6 cellular contexts compared by ENCODE assay signal in genomic region chr11:65539401-65540289, GRCh38. TPM values are rescaled to one million over a fixed set of nuclear protein-coding genes. Genes with fewer than 3 reads are reported as not detected.
DNase-seq lines count a peak whose midpoint lies in the region; ATAC-seq, FAIRE-seq and TF ChIP-seq lines count a peak whose summit lies in the region.

No MANE protein-coding gene starts in this region.

- H3K9ac ChIP-seq in mesendoderm (ENCODE audit: low read length): peak overlapping the region; percentile 49

- peak overlapping the region; percentile 55 for H3K27ac Mint-ChIP-seq in activated T-helper 2 cell treated with anti-CD3 and anti-CD28 coated beads, Interferon-gamma antibody, Interleukin-2, Interleukin-4, amounts not matched to agents 10 μg/mL and 5 μg/mL and 100 μg/mL, durations not matched to agents 14 hours and 24 hours and 36 hours

- H3K79me1 ChIP-seq in mesendoderm (ENCODE audit: low read length): no peaks in the 10 kb centered on the region

- peak overlapping the region; percentile 81 for H3K4me3 Mint-ChIP-seq in activated T-helper 2 cell treated with anti-CD3 and anti-CD28 coated beads, Interferon-gamma antibody, Interleukin-2, Interleukin-4, amounts not matched to agents 10 μg/mL and 5 μg/mL and 100 μg/mL, durations not matched to agents 14 hours and 24 hours and 36 hours (ENCODE audit: low read depth)

- no peak overlapping the region for H4K8ac ChIP-seq in mesendoderm (ENCODE audit: low read depth, low read length)

- no peak overlapping the region for H2AK5ac ChIP-seq in mesendoderm (ENCODE audit: low read length)

- no peaks in the 10 kb centered on the region for H3K79me2 ChIP-seq in mesendoderm (ENCODE audit: control insufficient read depth, insufficient read depth, low read length)

- H2BK15ac ChIP-seq in mesendoderm (replicated peaks; ENCODE audit: low read depth): no peak overlapping the region

- peak overlapping the region; percentile 67 for H3K56ac ChIP-seq in mesendoderm (ENCODE audit: low read length)

- no peak overlapping the region for H2BK120ac ChIP-seq in mesendoderm (ENCODE audit: low read depth, low read length)

- H3K4ac ChIP-seq in mesendoderm (ENCODE audit: low read depth, low read length): no peak overlapping the region

- ATAC-seq in HG02973 (IDR thresholded peaks at IDR 0.05; ENCODE audit: unreplicated experiment): peak; percentile 38

- no peak overlapping the region for H2BK5ac ChIP-seq in mesendoderm (ENCODE audit: low read length)

- peaks cover 11% of the 10 kb centered on the region for H3K4me1 Mint-ChIP-seq in activated T-helper 2 cell treated with anti-CD3 and anti-CD28 coated beads, Interferon-gamma antibody, Interleukin-2, Interleukin-4, amounts not matched to agents 10 μg/mL and 5 μg/mL and 100 μg/mL, durations not matched to agents 14 hours and 24 hours and 36 hours (ENCODE audit: low read depth)

- peak overlapping the region; percentile 98 for H3K4me2 ChIP-seq in mesendoderm (ENCODE audit: low read length)

- H3K27me3 ChIP-seq in mesendoderm (ENCODE audit: insufficient read depth, low read length, poor library complexity): no peaks in the 10 kb centered on the region

- H3K23ac ChIP-seq in mesendoderm (ENCODE audit: low read length): peak overlapping the region; percentile 89

- H3K27me3 Mint-ChIP-seq in activated T-helper 2 cell treated with anti-CD3 and anti-CD28 coated beads, Interferon-gamma antibody, Interleukin-2, Interleukin-4, amounts not matched to agents 10 μg/mL and 5 μg/mL and 100 μg/mL, durations not matched to agents 14 hours and 24 hours and 36 hours (ENCODE audit: low read depth): no peaks in the 10 kb centered on the region

- no peaks in the 10 kb centered on the region for H3K9me3 Mint-ChIP-seq in activated T-helper 2 cell treated with anti-CD3 and anti-CD28 coated beads, Interferon-gamma antibody, Interleukin-2, Interleukin-4, amounts not matched to agents 10 μg/mL and 5 μg/mL and 100 μg/mL, durations not matched to agents 14 hours and 24 hours and 36 hours

- H3K4me1 ChIP-seq in mesendoderm (ENCODE audit: control insufficient read depth, low read depth, low read length): peaks cover 3% of the 10 kb centered on the region

- intact Hi-C loops in activated T-helper 2 cell treated with anti-CD3 and anti-CD28 coated beads, Interferon-gamma antibody, Interleukin-2, Interleukin-4, amounts not matched to agents 10 μg/mL and 5 μg/mL and 100 μg/mL, durations not matched to agents 14 hours and 24 hours and 36 hours (cut with micrococcal nuclease): loop anchor here (1.0 to 2.0 kb wide), 4 partner anchors 15 to 75 kb away; partner anchors contain the start of genes MAP3K11, PCNX3, SCYL1 and ZNRD2

- peaks cover 43% of the 10 kb centered on the region for H3K36me3 Mint-ChIP-seq in activated T-helper 2 cell treated with anti-CD3 and anti-CD28 coated beads, Interferon-gamma antibody, Interleukin-2, Interleukin-4, amounts not matched to agents 10 μg/mL and 5 μg/mL and 100 μg/mL, durations not matched to agents 14 hours and 24 hours and 36 hours (ENCODE audit: low read depth)

- FAIRE-seq in GM12891 (lab: Jason Lieb, UNC): no peak

- peaks cover 4% of the 10 kb centered on the region for H3K36me3 ChIP-seq in mesendoderm (ENCODE audit: control insufficient read depth, insufficient read depth, low read length)

- no peak overlapping the region for H3K18ac ChIP-seq in mesendoderm (ENCODE audit: low read length)

- peak; percentile 89 for DNase-seq in GM12891 (ENCODE audit: insufficient read length, low spot score)
- no peak for DNase-seq in activated T-helper 2 cell treated with anti-CD3 and anti-CD28 coated beads, Interferon-gamma antibody, Interleukin-2, Interleukin-4, amounts not matched to agents 10 μg/mL and 5 μg/mL and 100 μg/mL, durations not matched to agents 14 hours and 24 hours and 36 hours (ENCODE audit: low spot score)
- DNase-seq in mesendoderm: peak; percentile 57
- no peak for DNase-seq in NCI-H1417 treated with DMSO at 0.1 percent for 48 hours (lab: John Stamatoyannopoulos, UW)
- DNase-seq in superior temporal gyrus (ENCODE audit: extremely low spot score): no peak

- H3K27ac ChIP-seq in mesendoderm (ENCODE audit: low read depth, low read length): no peak overlapping the region

- H4K5ac ChIP-seq in mesendoderm (ENCODE audit: low read length): no peak overlapping the region

- H3K4me3 ChIP-seq in mesendoderm (ENCODE audit: low read length): no peak overlapping the region

- TF ChIP-seq POLR2A in GM12891 (IDR thresholded peaks at IDR 0.05; ENCODE audit: low read depth, low read length): no peak

- WGBS in mesendoderm (ENCODE audit: extremely low coverage, insufficient coverage, low lambda C conversion rate): no CpG with 5 or more reads among the region's 90 CpGs

TF ChIP-seq in GM12891, 5 proteins besides CTCF, POLR2A, EP300 and RAD21:
- no peak for TF ChIP-seq POLR2AphosphoS5 (IDR thresholded peaks at IDR 0.05; ENCODE audit: low read depth, low read length)
- no peak for TF ChIP-seq TAF1 (IDR thresholded peaks at IDR 0.05; ENCODE audit: low read depth, low read length)
- no peak for TF ChIP-seq POU2F2 (IDR thresholded peaks at IDR 0.05; ENCODE audit: low read depth, low read length)
- TF ChIP-seq SPI1 (IDR thresholded peaks at IDR 0.05; ENCODE audit: low read depth, low read length): no peak
- no peak for TF ChIP-seq PAX5 (IDR thresholded peaks at IDR 0.05; ENCODE audit: insufficient read depth, low read length, severe bottlenecking)

RNA-seq across cellular contexts. Expression of gene SCYL1, which starts 14.8 kb away (rescaled TPM):
- 33.4 TPM for polyA plus RNA-seq in GM12891 (2012; ENCODE audit: low read depth, missing spikeins)
- total RNA-seq in activated T-helper 2 cell treated with anti-CD3 and anti-CD28 coated beads, Interferon-gamma antibody, Interleukin-2, Interleukin-4, amounts not matched to agents 10 μg/mL and 5 μg/mL and 100 μg/mL, durations not matched to agents 14 hours and 24 hours and 36 hours: 94.4 and 95.8 TPM in 2 replicates
- polyA plus RNA-seq in mesendoderm (2013, experiment 1 of 2): 50.0 TPM
- polyA plus RNA-seq in mesendoderm (2013, experiment 2 of 2): 51.8 TPM

RNA-seq across cellular contexts. Expression of gene LTBP3, which starts 18.5 kb away (rescaled TPM):
- 14.6 TPM for polyA plus RNA-seq in GM12891 (2012; ENCODE audit: low read depth, missing spikeins)
- 85.3 and 86.4 TPM in 2 replicates for total RNA-seq in activated T-helper 2 cell treated with anti-CD3 and anti-CD28 coated beads, Interferon-gamma antibody, Interleukin-2, Interleukin-4, amounts not matched to agents 10 μg/mL and 5 μg/mL and 100 μg/mL, durations not matched to agents 14 hours and 24 hours and 36 hours
- polyA plus RNA-seq in mesendoderm (2013, experiment 1 of 2): 4.6 TPM
- polyA plus RNA-seq in mesendoderm (2013, experiment 2 of 2): 3.8 TPM

RNA-seq across cellular contexts. Expression of gene ZNRD2, which starts 30.6 kb away (rescaled TPM):
- 48.7 TPM for polyA plus RNA-seq in GM12891 (2012; ENCODE audit: low read depth, missing spikeins)
- 63.6 and 63.8 TPM in 2 replicates for total RNA-seq in activated T-helper 2 cell treated with anti-CD3 and anti-CD28 coated beads, Interferon-gamma antibody, Interleukin-2, Interleukin-4, amounts not matched to agents 10 μg/mL and 5 μg/mL and 100 μg/mL, durations not matched to agents 14 hours and 24 hours and 36 hours
- 110 TPM for polyA plus RNA-seq in mesendoderm (2013, experiment 1 of 2)
- 113 TPM for polyA plus RNA-seq in mesendoderm (2013, experiment 2 of 2)

RNA-seq across cellular contexts. Expression of gene FAM89B, which starts 32.7 kb away (rescaled TPM):
- 18.3 TPM for polyA plus RNA-seq in GM12891 (2012; ENCODE audit: low read depth, missing spikeins)
- total RNA-seq in activated T-helper 2 cell treated with anti-CD3 and anti-CD28 coated beads, Interferon-gamma antibody, Interleukin-2, Interleukin-4, amounts not matched to agents 10 μg/mL and 5 μg/mL and 100 μg/mL, durations not matched to agents 14 hours and 24 hours and 36 hours: 31.5 and 32.0 TPM in 2 replicates
- 17.5 TPM for polyA plus RNA-seq in mesendoderm (2013, experiment 1 of 2)
- 17.1 TPM for polyA plus RNA-seq in mesendoderm (2013, experiment 2 of 2)

RNA-seq across cellular contexts. Expression of gene EHBP1L1, which starts 36.2 kb away (rescaled TPM):
- polyA plus RNA-seq in GM12891 (2012; ENCODE audit: low read depth, missing spikeins): 36.3 TPM
- 163 and 168 TPM in 2 replicates for total RNA-seq in activated T-helper 2 cell treated with anti-CD3 and anti-CD28 coated beads, Interferon-gamma antibody, Interleukin-2, Interleukin-4, amounts not matched to agents 10 μg/mL and 5 μg/mL and 100 μg/mL, durations not matched to agents 14 hours and 24 hours and 36 hours
- polyA plus RNA-seq in mesendoderm (2013, experiment 1 of 2): 1.5 TPM
- 2.7 TPM for polyA plus RNA-seq in mesendoderm (2013, experiment 2 of 2)

Comparison
In these comparisons a context has a peak if more than half of its experiments do, and no peak if none do; other contexts are left out.
1. DNase-seq: peak in GM12891 (single experiment) and mesendoderm (single experiment); none in activated T-helper 2 cell treated with anti-CD3 and anti-CD28 coated beads, Interferon-gamma antibody, Interleukin-2, Interleukin-4, amounts not matched to agents 10 μg/mL and 5 μg/mL and 100 μg/mL, durations not matched to agents 14 hours and 24 hours and 36 hours (single experiment), NCI-H1417 treated with DMSO at 0.1 percent for 48 hours (single experiment) and superior temporal gyrus (single experiment).